Comparison of ENCODE assay signal across 15 cellular contexts in the genomic region with DNA sequence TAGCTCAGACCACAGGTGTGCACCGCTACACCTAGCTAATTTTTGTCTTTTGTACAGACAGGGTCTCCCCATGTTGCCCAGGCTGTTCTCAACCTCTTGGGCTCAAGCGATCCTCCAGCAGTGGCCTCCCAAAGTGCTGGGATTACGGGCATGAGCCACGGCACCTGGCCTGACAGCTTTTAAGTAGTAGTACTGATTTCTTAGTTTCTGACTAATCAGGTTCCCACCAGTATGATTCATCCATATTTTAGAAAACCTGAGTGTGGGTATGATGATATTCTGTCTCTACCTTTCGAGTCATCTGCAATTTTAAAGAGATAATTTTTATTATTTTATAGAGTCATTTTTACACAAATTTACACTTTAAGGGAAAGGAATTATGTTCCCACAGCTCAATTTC. TPM values are rescaled to one million over a fixed set of nuclear protein-coding genes. Genes with fewer than 3 reads are reported as not detected.
"Had no signal": no experiment of that assay in that cellular context is flagged by ENCODE, and none has a peak within 500 bp of the region (broad histone marks: within the 10 kb centered on the region; RNA-seq: fewer than 3 reads in every experiment).

No MANE protein-coding gene starts in this region.

- DNase-seq: activated CD4-positive, alpha-beta T cell treated with anti-CD3 and anti-CD28 coated beads for 4 hours; activated CD8-positive, alpha-beta memory T cell treated with anti-CD3 and anti-CD28 coated beads, Interleukin-2, amount 50 U/mL, for 4 hours; activated CD8-positive, alpha-beta T cell treated with anti-CD3 and anti-CD28 coated beads, Interleukin-2, amount 10 ng/mL, durations not matched to agents 7 days and 5 days; activated gamma-delta T cell treated with Interleukin-2 at 50 U/mL for 16 hours; amygdala; cerebellar nuclear complex; effector memory CD4-positive, alpha-beta T cell; erythroblast; kidney; nephron progenitor cell; right cardiac atrium; small intestine; stimulated activated CD4-positive, alpha-beta T cell treated with anti-CD3 and anti-CD28 coated beads, Interleukin-4, amount 100 ng/mL, for 24 hours; stimulated activated naive CD8-positive, alpha-beta T cell treated with anti-CD3 and anti-CD28 coated beads, Interleukin-15, Interleukin-2, amounts not matched to agents 100 U/mL and 50 U/mL, for 24 hours; T-helper 17 cell had no signal

- ATAC-seq: activated CD8-positive, alpha-beta T cell treated with anti-CD3 and anti-CD28 coated beads, Interleukin-2, amount 10 ng/mL, durations not matched to agents 7 days and 5 days; right cardiac atrium; stimulated activated naive CD8-positive, alpha-beta T cell treated with anti-CD3 and anti-CD28 coated beads, Interleukin-15, Interleukin-2, amounts not matched to agents 100 U/mL and 50 U/mL, for 24 hours; T-helper 17 cell had no signal

RNA-seq across cellular contexts. Expression of a gene that starts 46.4 kb away (rescaled TPM):
- total RNA-seq: activated CD8-positive, alpha-beta T cell treated with anti-CD3 and anti-CD28 coated beads, Interleukin-2, amount 10 ng/mL, durations not matched to agents 7 days and 5 days; T-helper 17 cell had no signal
